ENCODE assay signal across 30 cellular contexts in genomic region chr2:28415715-28416114, GRCh38. TPM values are rescaled to one million over a fixed set of nuclear protein-coding genes. Genes with fewer than 3 reads are reported as not detected.
DNase-seq lines count a peak whose midpoint lies in the region; ATAC-seq and TF ChIP-seq lines count a peak whose summit lies in the region.
"Had no signal": no experiment of that assay in that cellular context is flagged by ENCODE, and none has a peak within 500 bp of the region (broad histone marks: within the 10 kb centered on the region; RNA-seq: fewer than 3 reads in every experiment).

No MANE protein-coding gene starts in this region.

- H3K4me1 Mint-ChIP-seq in activated CD8-positive, alpha-beta memory T cell treated with anti-CD3 and anti-CD28 coated beads, Interleukin-2, amount 10 ng/mL, durations not matched to agents 7 days and 5 days = peaks cover 36% of the 10 kb centered on the region
- peaks cover 14% of the 10 kb centered on the region for H3K4me1 Mint-ChIP-seq in activated T-helper 2 cell treated with anti-CD3 and anti-CD28 coated beads, Interferon-gamma antibody, Interleukin-2, Interleukin-4, amounts not matched to agents 10 μg/mL and 5 μg/mL and 100 μg/mL, durations not matched to agents 14 hours and 24 hours and 36 hours (ENCODE audit: low read depth)
- H3K4me1 Mint-ChIP-seq in natural killer cell treated with Interleukin-12 subunit alpha and Interleukin-12 subunit beta and Interleukin-15 and Interleukin-18, amount 100 ng/mL, for 72 hours (ENCODE audit: low read depth in 2 of 2) = peaks cover 34 to 50% of the 10 kb centered on the region in 2 donors
- H3K4me1 Mint-ChIP-seq in T-cell = peaks cover 10 to 19% (median 17%) of the 10 kb centered on the region in 3 donors

- H3K36me3 ChIP-seq in HCT116 (ENCODE audit: control insufficient read depth in 1 of 2, insufficient read depth in 2 of 2, low read length in 2 of 2) = peaks cover 5 to 19% of the 10 kb centered on the region in 2 experiments; a peak in 3 of 4 replicates

- CTCF ChIA-PET in activated CD8-positive, alpha-beta memory T cell treated with anti-CD3 and anti-CD28 coated beads, Interleukin-2, amount 10 ng/mL, durations not matched to agents 7 days and 5 days (lab: Charles Lee) = no interaction called here
- CTCF ChIA-PET in HCT116 (lab: Charles Lee) = no interaction called here
- CTCF ChIA-PET in T-cell (lab: Charles Lee) = no interaction called here

- POLR2A ChIA-PET in HCT116 (lab: Charles Lee) (no interaction called here), T-cell (lab: Charles Lee) (no interaction called here)

- no peak overlapping the region for H2AFZ ChIP-seq in HCT116 (ENCODE audit: low read depth, low read length, poor library complexity, severe bottlenecking)

- H4K20me1 ChIP-seq in HCT116 (ENCODE audit: insufficient read depth) = no peaks in the 10 kb centered on the region

- no peak for TF ChIP-seq RAD21 in HCT116 (IDR thresholded peaks at IDR 0.05; ENCODE audit: low read depth)

- no peaks in the 10 kb centered on the region for H3K9me2 ChIP-seq in HCT116 (ENCODE audit: insufficient read depth)

- no peaks in the 10 kb centered on the region for H3K9me3 Mint-ChIP-seq in activated CD8-positive, alpha-beta memory T cell treated with anti-CD3 and anti-CD28 coated beads, Interleukin-2, amount 10 ng/mL, durations not matched to agents 7 days and 5 days (ENCODE audit: low read depth)
- no peaks in the 10 kb centered on the region for H3K9me3 Mint-ChIP-seq in activated T-helper 2 cell treated with anti-CD3 and anti-CD28 coated beads, Interferon-gamma antibody, Interleukin-2, Interleukin-4, amounts not matched to agents 10 μg/mL and 5 μg/mL and 100 μg/mL, durations not matched to agents 14 hours and 24 hours and 36 hours
- no peaks in the 10 kb centered on the region for H3K9me3 Mint-ChIP-seq in natural killer cell treated with Interleukin-12 subunit alpha and Interleukin-12 subunit beta and Interleukin-15 and Interleukin-18, amount 100 ng/mL, for 72 hours
- no peaks in the 10 kb centered on the region for H3K9me3 Mint-ChIP-seq in T-cell
- H3K9me3 Mint-ChIP-seq: H9; T-helper 2 cell treated with Interferon-gamma antibody and Interleukin-4, amounts not matched to agents 5 μg/mL and 100 μg/mL, for 36 hours had no signal

- RAD21 ChIA-PET in HCT116 (lab: Charles Lee; ENCODE audit: low non-redundant PET in 1 of 2, low total read pairs in 2 of 2, uncharacterized antibody in 2 of 2, unreplicated experiment in 2 of 2) = no interaction called here

- no peaks in the 10 kb centered on the region for H3K4me1 ChIP-seq in HCT116 (ENCODE audit: control insufficient read depth in 1 of 2, insufficient read depth in 2 of 2, low read length in 2 of 2)

- no peaks in the 10 kb centered on the region for H3K79me2 ChIP-seq in HCT116 (ENCODE audit: insufficient read depth, low read length)

- no peaks in the 10 kb centered on the region for H3K27me3 Mint-ChIP-seq in activated CD8-positive, alpha-beta memory T cell treated with anti-CD3 and anti-CD28 coated beads, Interleukin-2, amount 10 ng/mL, durations not matched to agents 7 days and 5 days
- H3K27me3 Mint-ChIP-seq in activated T-helper 2 cell treated with anti-CD3 and anti-CD28 coated beads, Interferon-gamma antibody, Interleukin-2, Interleukin-4, amounts not matched to agents 10 μg/mL and 5 μg/mL and 100 μg/mL, durations not matched to agents 14 hours and 24 hours and 36 hours (ENCODE audit: low read depth) = no peaks in the 10 kb centered on the region
- H3K27me3 Mint-ChIP-seq in natural killer cell treated with Interleukin-12 subunit alpha and Interleukin-12 subunit beta and Interleukin-15 and Interleukin-18, amount 100 ng/mL, for 72 hours = no peaks in the 10 kb centered on the region
- H3K27me3 Mint-ChIP-seq in T-cell = no peaks in the 10 kb centered on the region
- H3K27me3 Mint-ChIP-seq: activated naive CD8-positive, alpha-beta T cell had no signal

- no peak overlapping the region for H3K27ac ChIP-seq in HCT116 (ENCODE audit: low read depth, low read length)
- H3K27ac ChIP-seq: dorsolateral prefrontal cortex, SK-N-MC had no signal

- no peaks in the 10 kb centered on the region for H3K9me3 ChIP-seq in HCT116 (ENCODE audit: control insufficient read depth in 1 of 2, insufficient read depth in 1 of 2, low read depth in 1 of 2, low read length in 2 of 2)
- H3K9me3 ChIP-seq: gastroesophageal sphincter, psoas muscle, tibial nerve had no signal

- no peak for ATAC-seq in activated CD8-positive, alpha-beta memory T cell treated with anti-CD3 and anti-CD28 coated beads, Interleukin-2, amount 10 ng/mL, durations not matched to agents 7 days and 5 days
- ATAC-seq in HCT116 (no peak), T-cell (replicated peaks in 1 of 4) (no peak)
- no peak for ATAC-seq in natural killer cell treated with Interleukin-12 subunit alpha and Interleukin-12 subunit beta and Interleukin-15 and Interleukin-18, amount 100 ng/mL, for 72 hours

- TSS peak; percentile 27 for BruUV-seq in HCT116 (replicated peaks; lab: Mats Ljungman, UMichigan)

- no peaks in the 10 kb centered on the region for H3K27me3 ChIP-seq in HCT116 (ENCODE audit: insufficient read depth, low read length)
- H3K27me3 ChIP-seq: dorsolateral prefrontal cortex, gastroesophageal sphincter, tibial nerve had no signal

- DNase-seq in activated CD8-positive, alpha-beta memory T cell treated with anti-CD3 and anti-CD28 coated beads, Interleukin-2, amount 10 ng/mL, durations not matched to agents 7 days and 5 days = no peak
- no peak for DNase-seq in activated CD8-positive, alpha-beta memory T cell treated with anti-CD3 and anti-CD28 coated beads, Interleukin-2, amount 50 U/mL, for 48 hours
- DNase-seq in HCT116 (ENCODE audit: low read depth, low spot score) (no peak), T-cell (no peak), amygdala (lab: John Stamatoyannopoulos, UW) (no peak), CD1c-positive myeloid dendritic cell (ENCODE audit: extremely low spot score) (no peak)
- DNase-seq in activated T-helper 2 cell treated with anti-CD3 and anti-CD28 coated beads, Interferon-gamma antibody, Interleukin-2, Interleukin-4, amounts not matched to agents 10 μg/mL and 5 μg/mL and 100 μg/mL, durations not matched to agents 14 hours and 24 hours and 36 hours (ENCODE audit: low spot score) = no peak
- DNase-seq in natural killer cell treated with Interleukin-12 subunit alpha and Interleukin-12 subunit beta and Interleukin-15 and Interleukin-18, amount 100 ng/mL, for 72 hours (ENCODE audit: low spot score) = no peak
- DNase-seq: activated CD4-positive, alpha-beta T cell treated with anti-CD3 and anti-CD28 coated beads for 48 hours; central memory CD4-positive, alpha-beta T cell; COR-L47; DMS79; GF-D8; H9; hypothalamus; Karpas-422; mesendoderm; NCI-H1436; NCI-H446; NCI-H774; stimulated activated CD4-positive, alpha-beta T cell treated with anti-CD3 and anti-CD28 coated beads, Interleukin-1b, Interleukin-23, amount 100 ng/mL, for 48 hours; stimulated activated CD8-positive, alpha-beta memory T cell treated with anti-CD3 and anti-CD28 coated beads, Interleukin-4, amount 100 ng/mL, for 48 hours had no signal

- H3K36me3 Mint-ChIP-seq in activated CD8-positive, alpha-beta memory T cell treated with anti-CD3 and anti-CD28 coated beads, Interleukin-2, amount 10 ng/mL, durations not matched to agents 7 days and 5 days = peaks cover 50% of the 10 kb centered on the region
- peaks cover 83% of the 10 kb centered on the region for H3K36me3 Mint-ChIP-seq in activated T-helper 2 cell treated with anti-CD3 and anti-CD28 coated beads, Interferon-gamma antibody, Interleukin-2, Interleukin-4, amounts not matched to agents 10 μg/mL and 5 μg/mL and 100 μg/mL, durations not matched to agents 14 hours and 24 hours and 36 hours (ENCODE audit: low read depth)
- peaks cover 10% of the 10 kb centered on the region for H3K36me3 Mint-ChIP-seq in natural killer cell treated with Interleukin-12 subunit alpha and Interleukin-12 subunit beta and Interleukin-15 and Interleukin-18, amount 100 ng/mL, for 72 hours
- peaks cover 25% of the 10 kb centered on the region for H3K36me3 Mint-ChIP-seq in T-cell

- intact Hi-C loops in HCT116 (cut with micrococcal nuclease) = no loop called here
- intact Hi-C loops in activated T-helper 2 cell treated with anti-CD3 and anti-CD28 coated beads, Interferon-gamma antibody, Interleukin-2, Interleukin-4, amounts not matched to agents 10 μg/mL and 5 μg/mL and 100 μg/mL, durations not matched to agents 14 hours and 24 hours and 36 hours (cut with micrococcal nuclease) = no loop called here

- no peak overlapping the region for H3K4me3 Mint-ChIP-seq in activated CD8-positive, alpha-beta memory T cell treated with anti-CD3 and anti-CD28 coated beads, Interleukin-2, amount 10 ng/mL, durations not matched to agents 7 days and 5 days
- no peak overlapping the region for H3K4me3 Mint-ChIP-seq in activated T-helper 2 cell treated with anti-CD3 and anti-CD28 coated beads, Interferon-gamma antibody, Interleukin-2, Interleukin-4, amounts not matched to agents 10 μg/mL and 5 μg/mL and 100 μg/mL, durations not matched to agents 14 hours and 24 hours and 36 hours (ENCODE audit: low read depth)
- no peak overlapping the region for H3K4me3 Mint-ChIP-seq in natural killer cell treated with Interleukin-12 subunit alpha and Interleukin-12 subunit beta and Interleukin-15 and Interleukin-18, amount 100 ng/mL, for 72 hours
- no peak overlapping the region for H3K4me3 Mint-ChIP-seq in T-cell
- H3K4me3 Mint-ChIP-seq: activated naive CD8-positive, alpha-beta T cell; H9; T-helper 2 cell treated with Interferon-gamma antibody and Interleukin-4, amounts not matched to agents 5 μg/mL and 100 μg/mL, for 36 hours had no signal

- TF ChIP-seq POLR2A in HCT116 (IDR thresholded peaks at IDR 0.05; ENCODE audit: borderline replicate concordance, extremely low read depth, insufficient read depth, insufficient read length) = no peak

- H3K27ac Mint-ChIP-seq in activated CD8-positive, alpha-beta memory T cell treated with anti-CD3 and anti-CD28 coated beads, Interleukin-2, amount 10 ng/mL, durations not matched to agents 7 days and 5 days = peak overlapping the region; percentile 11
- peak overlapping the region; percentile 52 for H3K27ac Mint-ChIP-seq in activated T-helper 2 cell treated with anti-CD3 and anti-CD28 coated beads, Interferon-gamma antibody, Interleukin-2, Interleukin-4, amounts not matched to agents 10 μg/mL and 5 μg/mL and 100 μg/mL, durations not matched to agents 14 hours and 24 hours and 36 hours
- H3K27ac Mint-ChIP-seq in natural killer cell treated with Interleukin-12 subunit alpha and Interleukin-12 subunit beta and Interleukin-15 and Interleukin-18, amount 100 ng/mL, for 72 hours = peak overlapping the region; percentile 23 to 95
- peak overlapping the region in 1 of 2 donors; percentile 58 for H3K27ac Mint-ChIP-seq in T-cell
- H3K27ac Mint-ChIP-seq: activated naive CD8-positive, alpha-beta T cell; T-helper 2 cell treated with Interferon-gamma antibody and Interleukin-4, amounts not matched to agents 5 μg/mL and 100 μg/mL, for 36 hours had no signal

- TF ChIP-seq CTCF in HCT116 (IDR thresholded peaks at IDR 0.05 in 2 of 3, conservative IDR thresholded peaks at IDR 0.05 in 1 of 3; ENCODE audit: borderline replicate concordance in 1 of 3, insufficient read depth in 1 of 3, low read depth in 2 of 3, low read length in 2 of 3) = no peak

- no peak overlapping the region for H3K4me3 ChIP-seq in HCT116 (replicated peaks in 1 of 2; ENCODE audit: low read depth in 1 of 2, low read length in 2 of 2)
- H3K4me3 ChIP-seq: dorsolateral prefrontal cortex, gastroesophageal sphincter, psoas muscle, SK-N-MC, skin epidermis, tibial nerve had no signal

- no peak overlapping the region for H3K4me2 ChIP-seq in HCT116 (ENCODE audit: low read length)

- H3K9ac ChIP-seq in HCT116 (ENCODE audit: low read length) = no peak overlapping the region

RNA-seq across cellular contexts. Expression of gene FOSL2, which starts 23.1 kb away (rescaled TPM):
- 10 to 100 TPM; 56.2 to 75.7 TPM for total RNA-seq in activated CD8-positive, alpha-beta memory T cell treated with anti-CD3 and anti-CD28 coated beads, Interleukin-2, amount 10 ng/mL, durations not matched to agents 7 days and 5 days
- total RNA-seq in HCT116 (2021; ENCODE audit: unreplicated experiment) (44.8 TPM), T-cell (100 to 1,000 TPM in 1 of 5 donors, 10 to 100 TPM in 3, 1 to 10 TPM in 1; 9.7 to 144 (median 18.5) TPM)
- 21.9 and 28.4 TPM in 2 replicates for polyA plus RNA-seq in HCT116 (2012)
- total RNA-seq in activated T-helper 2 cell treated with anti-CD3 and anti-CD28 coated beads, Interferon-gamma antibody, Interleukin-2, Interleukin-4, amounts not matched to agents 10 μg/mL and 5 μg/mL and 100 μg/mL, durations not matched to agents 14 hours and 24 hours and 36 hours = 146 and 156 TPM in 2 replicates
- total RNA-seq in natural killer cell treated with Interleukin-12 subunit alpha and Interleukin-12 subunit beta and Interleukin-15 and Interleukin-18, amount 100 ng/mL, for 72 hours = 10 to 100 TPM; 44.5 to 52.5 TPM
